28 cellular contexts compared by ENCODE assay signal in genomic region chr19:31666126-31666525, GRCh38.
"Had no signal": no experiment of that assay in that cellular context is flagged by ENCODE, and none has a peak within 500 bp of the region (broad histone marks: within the 10 kb centered on the region; RNA-seq: fewer than 3 reads in every experiment).

No MANE protein-coding gene starts in this region.

- H3K27ac Mint-ChIP-seq: activated CD8-positive, alpha-beta memory T cell treated with anti-CD3 and anti-CD28 coated beads, Interleukin-2, amount 10 ng/mL, durations not matched to agents 7 days and 5 days; activated CD8-positive, alpha-beta T cell treated with anti-CD3 and anti-CD28 coated beads, Interleukin-2, amount 10 ng/mL, durations not matched to agents 7 days and 5 days; activated naive CD8-positive, alpha-beta T cell; activated T-cell treated with anti-CD3 and anti-CD28 coated beads, Interleukin-2, amount 50 U/mL, for 72 hours; nephron; progenitor cell of endocrine pancreas; stimulated activated effector memory CD8-positive, alpha-beta T cell treated with anti-CD3 and anti-CD28 coated beads, Interleukin-12 subunit alpha, Interleukin-12 subunit beta, amount 100 ng/mL, for 72 hours; stimulated activated naive CD8-positive, alpha-beta T cell treated with anti-CD3 and anti-CD28 coated beads, Interleukin-15, Interleukin-2, amounts not matched to agents 100 ng/mL and 50 ng/mL, for 24 hours; WTC11 had no signal

- H3K27me3 Mint-ChIP-seq: activated CD8-positive, alpha-beta memory T cell treated with anti-CD3 and anti-CD28 coated beads, Interleukin-2, amount 10 ng/mL, durations not matched to agents 7 days and 5 days; activated naive CD8-positive, alpha-beta T cell; stimulated activated naive CD8-positive, alpha-beta T cell treated with anti-CD3 and anti-CD28 coated beads, Interleukin-15, Interleukin-2, amounts not matched to agents 100 ng/mL and 50 ng/mL, for 24 hours had no signal

- H3K4me3 Mint-ChIP-seq: activated CD8-positive, alpha-beta memory T cell treated with anti-CD3 and anti-CD28 coated beads, Interleukin-2, amount 10 ng/mL, durations not matched to agents 7 days and 5 days; activated CD8-positive, alpha-beta T cell treated with anti-CD3 and anti-CD28 coated beads, Interleukin-2, amount 10 ng/mL, durations not matched to agents 7 days and 5 days; activated naive CD8-positive, alpha-beta T cell; activated T-cell treated with anti-CD3 and anti-CD28 coated beads, Interleukin-2, amount 50 U/mL, for 72 hours; brain; nephron; stimulated activated effector memory CD8-positive, alpha-beta T cell treated with anti-CD3 and anti-CD28 coated beads, Interleukin-12 subunit alpha, Interleukin-12 subunit beta, amount 100 ng/mL, for 72 hours; stimulated activated naive CD8-positive, alpha-beta T cell treated with anti-CD3 and anti-CD28 coated beads, Interleukin-15, Interleukin-2, amounts not matched to agents 100 ng/mL and 50 ng/mL, for 24 hours; WTC11 had no signal

- ATAC-seq: activated CD8-positive, alpha-beta memory T cell treated with anti-CD3 and anti-CD28 coated beads, Interleukin-2, amount 10 ng/mL, durations not matched to agents 7 days and 5 days; activated CD8-positive, alpha-beta T cell treated with anti-CD3 and anti-CD28 coated beads, Interleukin-2, amount 10 ng/mL, durations not matched to agents 7 days and 5 days; activated T-cell treated with anti-CD3 and anti-CD28 coated beads, Interleukin-2, amount 50 U/mL, for 72 hours; heart right ventricle; left lung; lower lobe of right lung; stimulated activated effector memory CD8-positive, alpha-beta T cell treated with anti-CD3 and anti-CD28 coated beads, Interleukin-12 subunit alpha, Interleukin-12 subunit beta, amount 100 ng/mL, for 72 hours had no signal

- H3K27me3 ChIP-seq: left lung, ovary, sigmoid colon had no signal

- H3K9me3 ChIP-seq: heart right ventricle, left lung, lower lobe of right lung, ovary, sigmoid colon, thoracic aorta had no signal

- H3K9me3 Mint-ChIP-seq: activated T-cell treated with anti-CD3 and anti-CD28 coated beads, Interleukin-2, amount 50 U/mL, for 72 hours; brain; nephron; stimulated activated effector memory CD8-positive, alpha-beta T cell treated with anti-CD3 and anti-CD28 coated beads, Interleukin-12 subunit alpha, Interleukin-12 subunit beta, amount 100 ng/mL, for 72 hours had no signal

- H3K27ac ChIP-seq: coronary artery, dorsolateral prefrontal cortex, heart right ventricle, left lung, lower lobe of right lung, ovary, sigmoid colon, thoracic aorta had no signal

- H3K4me1 Mint-ChIP-seq: activated CD8-positive, alpha-beta memory T cell treated with anti-CD3 and anti-CD28 coated beads, Interleukin-2, amount 10 ng/mL, durations not matched to agents 7 days and 5 days; brain; stimulated activated effector memory CD8-positive, alpha-beta T cell treated with anti-CD3 and anti-CD28 coated beads, Interleukin-12 subunit alpha, Interleukin-12 subunit beta, amount 100 ng/mL, for 72 hours had no signal

- H3K4me3 ChIP-seq: coronary artery, dorsolateral prefrontal cortex, heart right ventricle, left lung, lower lobe of right lung, ovary, sigmoid colon, thoracic aorta had no signal

- DNase-seq: activated CD4-positive, alpha-beta T cell treated with anti-CD3 and anti-CD28 coated beads for 1 hour; activated CD8-positive, alpha-beta memory T cell treated with anti-CD3 and anti-CD28 coated beads, Interleukin-2, amount 10 ng/mL, durations not matched to agents 7 days and 5 days; activated CD8-positive, alpha-beta T cell treated with anti-CD3 and anti-CD28 coated beads, Interleukin-2, amount 10 ng/mL, durations not matched to agents 7 days and 5 days; activated naive CD4-positive, alpha-beta T cell; activated T-cell treated with anti-CD3 and anti-CD28 coated beads, Interleukin-2, amount 50 U/mL, for 72 hours; anterior cingulate cortex; dorsolateral prefrontal cortex; effector memory CD4-positive, alpha-beta T cell; erythroblast; heart right ventricle; left lung; lower lobe of right lung; ovary; retina; sigmoid colon; small intestine; stimulated activated CD4-positive, alpha-beta T cell treated with anti-CD3 and anti-CD28 coated beads, Interleukin-4, amount 100 ng/mL, for 24 hours; T-helper 2 cell; trophoblast cell had no signal

- H3K36me3 ChIP-seq: heart right ventricle, left lung, lower lobe of right lung, ovary, sigmoid colon, thoracic aorta had no signal

- H3K36me3 Mint-ChIP-seq: activated CD8-positive, alpha-beta memory T cell treated with anti-CD3 and anti-CD28 coated beads, Interleukin-2, amount 10 ng/mL, durations not matched to agents 7 days and 5 days; activated naive CD8-positive, alpha-beta T cell; brain; stimulated activated effector memory CD8-positive, alpha-beta T cell treated with anti-CD3 and anti-CD28 coated beads, Interleukin-12 subunit alpha, Interleukin-12 subunit beta, amount 100 ng/mL, for 72 hours; WTC11 had no signal

- H3K4me1 ChIP-seq: heart right ventricle, left lung, lower lobe of right lung, sigmoid colon had no signal
